10 cellular contexts compared by ENCODE assay signal in genomic region chr19:4352701-4353121, GRCh38. TPM values are rescaled to one million over a fixed set of nuclear protein-coding genes. Genes with fewer than 3 reads are reported as not detected.
DNase-seq lines count a peak whose midpoint lies in the region; ATAC-seq and TF ChIP-seq lines count a peak whose summit lies in the region.
"Had no signal": no experiment of that assay in that cellular context is flagged by ENCODE, and none has a peak within 500 bp of the region (broad histone marks: within the 10 kb centered on the region; RNA-seq: fewer than 3 reads in every experiment).

No MANE protein-coding gene starts in this region.

- H3K27me3 ChIP-seq in aorta (ENCODE audit: control insufficient read depth in 1 of 2, insufficient read depth in 2 of 2, low read length in 1 of 2): no peaks in the 10 kb centered on the region
- H3K27me3 ChIP-seq: BLaER1 had no signal

- no peak overlapping the region for H3K27ac ChIP-seq in aorta (ENCODE audit: low read depth in 1 of 2, low read length in 2 of 2)
- H3K27ac ChIP-seq: BLaER1 had no signal

- no peak overlapping the region for H3K27ac Mint-ChIP-seq in nephron progenitor cell

- no peaks in the 10 kb centered on the region for H3K9me3 Mint-ChIP-seq in nephron progenitor cell

- intact Hi-C loops in aorta (cut with DNase I): no loop called here

- WGBS in aorta, 2 donors: 34 to 40% methylated on average over 9 of the region's 9 CpGs

- no peaks in the 10 kb centered on the region for H3K9me3 ChIP-seq in aorta (ENCODE audit: control insufficient read depth, low read length)
- H3K9me3 ChIP-seq: BLaER1 had no signal

- H3K4me1 ChIP-seq in aorta (ENCODE audit: control insufficient read depth in 1 of 2, insufficient read depth in 2 of 2, low read length in 2 of 2): no peaks in the 10 kb centered on the region
- H3K4me1 ChIP-seq: BLaER1 had no signal

- H3K36me3 Mint-ChIP-seq in nephron progenitor cell (ENCODE audit: low read depth): peaks cover 29% of the 10 kb centered on the region

- no peaks in the 10 kb centered on the region for H3K27me3 Mint-ChIP-seq in nephron progenitor cell (ENCODE audit: low read depth, poor library complexity)

- peak; percentile 61 for ATAC-seq in aorta (ENCODE audit: low FRiP score)

- no peak overlapping the region for H3K4me3 Mint-ChIP-seq in nephron progenitor cell

- no peaks in the 10 kb centered on the region for H3K36me3 ChIP-seq in aorta (ENCODE audit: control insufficient read depth in 1 of 2, insufficient read depth in 2 of 2, low read length in 1 of 2)

- TF ChIP-seq CTCF in epithelial cell of proximal tubule (conservative IDR thresholded peaks at IDR 0.05; ENCODE audit: low read depth, low read length) (peak; percentile 77), nephron progenitor cell (IDR thresholded peaks at IDR 0.05) (peak; percentile 97)

- H3K4me3 ChIP-seq in epithelial cell of proximal tubule (ENCODE audit: low read depth, low read length) (no peak overlapping the region), aorta (ENCODE audit: low read length in 2 of 2) (no peak overlapping the region)
- H3K4me3 ChIP-seq: BLaER1 had no signal

- DNase-seq in NCI-H1417 (lab: John Stamatoyannopoulos, UW) (peak; percentile 24 to 68 (median 28)), NCI-H1417 treated with DMSO at 0.1 percent for 48 hours (lab: John Stamatoyannopoulos, UW) (no peak), NCI-H2227 treated with DMSO at 0.1 percent for 48 hours (lab: John Stamatoyannopoulos, UW) (peak; percentile 11), epithelial cell of proximal tubule (ENCODE audit: low read depth) (no peak), nephron progenitor cell (peak; percentile 83), aorta (peak; percentile 66 to 80), NCI-H2107 (lab: John Stamatoyannopoulos, UW) (no peak)
- DNase-seq in activated CD4-positive, alpha-beta T cell treated with anti-CD3 and anti-CD28 coated beads, Interleukin-2, amount 50 U/mL, for 4 hours: peak; percentile 60 to 62

- peaks cover 5% of the 10 kb centered on the region for H3K4me1 Mint-ChIP-seq in nephron progenitor cell

RNA-seq across cellular contexts. Expression of gene MPND, which starts 9.3 kb away (rescaled TPM):
- total RNA-seq in epithelial cell of proximal tubule (3.9 and 6.3 TPM in 2 replicates), aorta (10 to 100 TPM; 13.5 to 14.3 TPM)
- 10 to 100 TPM; 16.0 to 17.9 TPM for polyA plus RNA-seq in aorta

RNA-seq across cellular contexts. Expression of gene STAP2, which starts 14.1 kb away (rescaled TPM):
- total RNA-seq in epithelial cell of proximal tubule (49.2 and 70.8 TPM in 2 replicates), aorta (1 to 10 TPM; 1.9 to 2.2 TPM)
- 10 to 100 TPM in 1 of 2 donors, under 1 TPM in 1; 0.13 to 27.8 TPM for polyA plus RNA-seq in aorta

RNA-seq across cellular contexts. Expression of gene SH3GL1, which starts 47.6 kb away (rescaled TPM):
- total RNA-seq in epithelial cell of proximal tubule: 66.5 and 109 TPM in 2 replicates
- total RNA-seq in aorta: 10 to 100 TPM; 66.5 to 69.7 TPM
- polyA plus RNA-seq in aorta: 10 to 100 TPM; 37.7 to 48.6 TPM

RNA-seq across cellular contexts. Expression of gene FSD1, which starts 48.3 kb away (rescaled TPM):
- total RNA-seq in epithelial cell of proximal tubule: 17.5 and 22.9 TPM in 2 replicates
- total RNA-seq in aorta: under 1 TPM in 1 of 2 donors, not detected in 1; 0.84 TPM
- not detected for polyA plus RNA-seq in aorta
- total RNA-seq: subcutaneous adipose tissue had no signal

RNA-seq across cellular contexts. Expression of gene CHAF1A, which starts 49.7 kb away (rescaled TPM):
- total RNA-seq in epithelial cell of proximal tubule (36.7 and 50.2 TPM in 2 replicates), aorta (1 to 10 TPM; 6.5 to 7.0 TPM)
- polyA plus RNA-seq in aorta: 1 to 10 TPM; 5.2 to 9.3 TPM

Comparison
In these comparisons a context has a peak if more than half of its experiments do, and no peak if none do; other contexts are left out.
1. DNase-seq: peak in NCI-H1417 (3 of 3), NCI-H2227 treated with DMSO at 0.1 percent for 48 hours (single experiment), activated CD4-positive, alpha-beta T cell treated with anti-CD3 and anti-CD28 coated beads, Interleukin-2, amount 50 U/mL, for 4 hours (2 of 2), nephron progenitor cell (single experiment) and aorta (2 of 2); none in NCI-H1417 treated with DMSO at 0.1 percent for 48 hours (single experiment), epithelial cell of proximal tubule (single experiment) and NCI-H2107 (single experiment).
2. RNA of gene STAP2, which starts 14.1 kb away (total RNA-seq): 49.2 to 70.8 TPM in epithelial cell of proximal tubule; 1.9 to 2.2 TPM in aorta; every median in the first group is over 10 times any median in the second.